Comparison of ENCODE assay signal across 9 cellular contexts in genomic region chr5:112551437-112552018, GRCh38.
DNase-seq lines count a peak whose midpoint lies in the region; ATAC-seq, FAIRE-seq and TF ChIP-seq lines count a peak whose summit lies in the region.
"Had no signal": no experiment of that assay in that cellular context is flagged by ENCODE, and none has a peak within 500 bp of the region (broad histone marks: within the 10 kb centered on the region; RNA-seq: fewer than 3 reads in every experiment).

No MANE protein-coding gene starts in this region.

- intact Hi-C loops in OCI-LY7 (cut with micrococcal nuclease; ENCODE audit: unreplicated experiment) = loop anchor here (1.0 to 10.0 kb wide), 6 partner anchors 54 to 1053 kb away; no protein-coding TSS in a partner anchor
- intact Hi-C loops in K562 (cut with micrococcal nuclease) = loop anchor here (1.0 to 10.0 kb wide), 8 partner anchors 54 to 1053 kb away; partner anchors contain the start of genes DCP2 and REEP5

- H3K79me2 ChIP-seq in OCI-LY7 (ENCODE audit: insufficient read depth, low read depth, low read length) (no peaks in the 10 kb centered on the region), K562 (ENCODE audit: control insufficient read depth, insufficient read depth, low read length) (no peaks in the 10 kb centered on the region)

- H3K36me3 Mint-ChIP-seq in stimulated activated effector memory CD8-positive, alpha-beta T cell treated with anti-CD3 and anti-CD28 coated beads, Interleukin-12 subunit alpha, Interleukin-12 subunit beta, amount 100 ng/mL, for 72 hours = no peaks in the 10 kb centered on the region

- 0 out of 2 replicates have a peak overlapping the region, but pooled peaks have one; percentile 16 for H2AFZ ChIP-seq in OCI-LY7 (ENCODE audit: low read length)
- no peak overlapping the region for H2AFZ ChIP-seq in K562 (ENCODE audit: low read depth, low read length)

- peak; percentile 83 for FAIRE-seq in A204.1 (lab: Jason Lieb, UNC)
- FAIRE-seq in K562 (lab: Jason Lieb, UNC) = peak; percentile 56

- H3K27ac Mint-ChIP-seq in stimulated activated effector memory CD8-positive, alpha-beta T cell treated with anti-CD3 and anti-CD28 coated beads, Interleukin-12 subunit alpha, Interleukin-12 subunit beta, amount 100 ng/mL, for 72 hours = peak overlapping the region; percentile 48

- DNase-seq in EL (peak; percentile 54), HT1080 (ENCODE audit: low read depth) (peak; percentile 51), OCI-LY7 (ENCODE audit: low spot score) (peak; percentile 75), K562 (ENCODE audit: extremely low read depth in 1 of 4, low spot score in 3 of 4) (peak; percentile 43 to 75 (median 48)), iPS-NIHi11 (ENCODE audit: low spot score) (peak; percentile 62)
- DNase-seq in stimulated activated effector memory CD8-positive, alpha-beta T cell treated with anti-CD3 and anti-CD28 coated beads, Interleukin-12 subunit alpha, Interleukin-12 subunit beta, amount 100 ng/mL, for 72 hours (ENCODE audit: low spot score in 2 of 2) = no peak

- ATAC-seq in K562 = peak; percentile 43
- ATAC-seq in stimulated activated effector memory CD8-positive, alpha-beta T cell treated with anti-CD3 and anti-CD28 coated beads, Interleukin-12 subunit alpha, Interleukin-12 subunit beta, amount 100 ng/mL, for 72 hours = no peak
- no peak for ATAC-seq in HG03469 (IDR thresholded peaks at IDR 0.05; ENCODE audit: unreplicated experiment)

- no peak overlapping the region for H3K27ac ChIP-seq in OCI-LY7 (ENCODE audit: low read depth, low read length, poor library complexity, severe bottlenecking)
- no peak overlapping the region for H3K27ac ChIP-seq in K562 (ENCODE audit: extremely low read depth, low read depth, low read length)
- H3K27ac ChIP-seq: neutrophil had no signal

- H3K9me1 ChIP-seq in K562 (ENCODE audit: control insufficient read depth, insufficient read depth, low read length) = no peaks in the 10 kb centered on the region

- H3K9me3 ChIP-seq in OCI-LY7 (ENCODE audit: low read length) = no peaks in the 10 kb centered on the region
- H3K9me3 ChIP-seq in K562 (replicated peaks; ENCODE audit: control insufficient read depth, insufficient read depth, low read depth, low read length) = no peaks in the 10 kb centered on the region
- H3K9me3 ChIP-seq: neutrophil had no signal

- no peak overlapping the region for H3K9ac ChIP-seq in K562 (ENCODE audit: insufficient read depth in 1 of 2, low read depth in 2 of 2, low read length in 2 of 2)

- H3K9me2 ChIP-seq in OCI-LY7 (ENCODE audit: insufficient read depth, low read length) = no peaks in the 10 kb centered on the region

- H3K4me1 Mint-ChIP-seq in stimulated activated effector memory CD8-positive, alpha-beta T cell treated with anti-CD3 and anti-CD28 coated beads, Interleukin-12 subunit alpha, Interleukin-12 subunit beta, amount 100 ng/mL, for 72 hours = no peaks in the 10 kb centered on the region

- WGBS in K562 (ENCODE audit: insufficient coverage, low coverage, missing lambda C conversion rate) = 14% methylated on average over 5 of the region's 5 CpGs

- TF ChIP-seq RAD21 in K562 (CRISPR knock-in tag; conservative IDR thresholded peaks at IDR 0.05 in 1 of 2, IDR thresholded peaks at IDR 0.05 in 1 of 2) = peak; percentile 94 to 95

- H3K4me1 ChIP-seq in OCI-LY7 (ENCODE audit: insufficient read depth, low read length, poor library complexity, severe bottlenecking) = no peaks in the 10 kb centered on the region
- peaks cover 16 to 37% of the 10 kb centered on the region in 2 experiments for H3K4me1 ChIP-seq in K562 (replicated peaks in 1 of 2; ENCODE audit: control insufficient read depth in 2 of 2, insufficient read depth in 2 of 2, low read length in 2 of 2)

- BruUV-seq in OCI-LY7 (replicated peaks; lab: Mats Ljungman, UMichigan) (no TSS peak), K562 (replicated peaks; lab: Mats Ljungman, UMichigan) (no TSS peak)

- in situ Hi-C loops in K562 (cut with MboI) = loop anchor here (5.0 kb wide), 1 partner anchor 201 kb away; no protein-coding TSS in a partner anchor

- TF ChIP-seq POLR2A in K562 (conservative IDR thresholded peaks at IDR 0.05) = no peak

- POLR2A ChIA-PET in OCI-LY7 (lab: Charles Lee) (interaction anchor here (0.6 kb wide), 1 partner anchor 880 kb away, joined by 3 read pairs; no protein-coding TSS in a partner anchor), K562 (lab: Yijun Ruan, JAX) (no interaction called here)

- no peak overlapping the region for H3K4me3 Mint-ChIP-seq in stimulated activated effector memory CD8-positive, alpha-beta T cell treated with anti-CD3 and anti-CD28 coated beads, Interleukin-12 subunit alpha, Interleukin-12 subunit beta, amount 100 ng/mL, for 72 hours

- H3K4me2 ChIP-seq in OCI-LY7 (ENCODE audit: low read length) (no peak overlapping the region), K562 (ENCODE audit: insufficient read depth, low read length) (no peak overlapping the region)

- H4K20me1 ChIP-seq in OCI-LY7 (ENCODE audit: insufficient read depth, low read length) (no peaks in the 10 kb centered on the region), K562 (replicated peaks; ENCODE audit: control insufficient read depth, insufficient read depth, low read length) (no peaks in the 10 kb centered on the region)

- H3K27me3 ChIP-seq in K562 (ENCODE audit: control insufficient read depth in 2 of 2, insufficient read depth in 2 of 2, low read length in 2 of 2) = peaks cover 0 to 5% of the 10 kb centered on the region in 2 experiments; a peak in 1 of 5 replicates

- CTCF ChIA-PET in OCI-LY7 (lab: Charles Lee; ENCODE audit: unreplicated experiment) (no interaction called here), K562 (lab: Yijun Ruan, JAX; ENCODE audit: low intra/inter-chr PET ratio) (interaction anchor here (0.5 to 2.5 kb wide), 6 partner anchors 53 to 544 kb away, joined by 3 to 28 read pairs (median 4); partner anchors contain the start of gene DCP2)

- TF ChIP-seq CTCF in OCI-LY7 (conservative IDR thresholded peaks at IDR 0.05; ENCODE audit: low read length) = peak; percentile 96
- TF ChIP-seq CTCF in K562 (IDR thresholded peaks at IDR 0.05 in 2 of 3, conservative IDR thresholded peaks at IDR 0.05 in 1 of 3; ENCODE audit: insufficient read depth in 2 of 3, low read depth in 1 of 3, low read length in 3 of 3) = peak; percentile 51 to 88 (median 69); a peak in 5 of 6 replicates

- H3K4me3 ChIP-seq in OCI-LY7 (ENCODE audit: low read depth, low read length, poor library complexity, severe bottlenecking) (no peak overlapping the region), K562 (no peak overlapping the region)

- H3K36me3 ChIP-seq in OCI-LY7 (ENCODE audit: insufficient read depth, low read length) (no peaks in the 10 kb centered on the region), K562 (ENCODE audit: control insufficient read depth, insufficient read depth, low read length) (no peaks in the 10 kb centered on the region)
- H3K36me3 ChIP-seq: neutrophil had no signal

- no peak for TF ChIP-seq EP300 in K562 (IDR thresholded peaks at IDR 0.05; ENCODE audit: low read length)

- no peaks in the 10 kb centered on the region for H3K9me3 Mint-ChIP-seq in stimulated activated effector memory CD8-positive, alpha-beta T cell treated with anti-CD3 and anti-CD28 coated beads, Interleukin-12 subunit alpha, Interleukin-12 subunit beta, amount 100 ng/mL, for 72 hours

TF ChIP-seq in K562, 482 proteins besides CTCF, POLR2A, EP300 and RAD21 (continues in another document):
- TF ChIP-seq ARID2 (IDR thresholded peaks at IDR 0.05) (peak; percentile 48; the same call in 1 of the 2 replicates), PHF21A (IDR thresholded peaks at IDR 0.05; ENCODE audit: borderline replicate concordance, low read depth) (peak; percentile 86), CC2D1A (IDR thresholded peaks at IDR 0.05) (0 out of 2 replicates have a peak, but pooled peaks have one; percentile 16), MAZ (CRISPR knock-in tag; conservative IDR thresholded peaks at IDR 0.05 in 1 of 2, IDR thresholded peaks at IDR 0.05 in 1 of 2) (0 out of 4 replicates have a peak, but pooled peaks of 1 of the 2 experiments have one; percentile 16), FOSL1 (tag; conservative IDR thresholded peaks at IDR 0.05) (0 out of 2 replicates have a peak, but pooled peaks have one; percentile 23), GTF2E2 (tag; IDR thresholded peaks at IDR 0.05) (no peak), MYNN (IDR thresholded peaks at IDR 0.05) (no peak), MYNN (CRISPR knock-in tag; IDR thresholded peaks at IDR 0.05) (no peak), ZNF165 (CRISPR knock-in tag; IDR thresholded peaks at IDR 0.05; ENCODE audit: borderline replicate concordance) (no peak), DEAF1 (CRISPR knock-in tag; IDR thresholded peaks at IDR 0.05) (peak; percentile 83), ZNF717 (CRISPR knock-in tag; IDR thresholded peaks at IDR 0.05) (no peak), ZBTB5 (IDR thresholded peaks at IDR 0.05) (no peak)

Comparison
In these comparisons a context has a peak if more than half of its experiments do, and no peak if none do; other contexts are left out.
1. DNase-seq: peak in EL (single experiment), HT1080 (single experiment), OCI-LY7 (single experiment), K562 (4 of 4) and iPS-NIHi11 (single experiment); none in stimulated activated effector memory CD8-positive, alpha-beta T cell treated with anti-CD3 and anti-CD28 coated beads, Interleukin-12 subunit alpha, Interleukin-12 subunit beta, amount 100 ng/mL, for 72 hours (0 of 2).